In genomic region chr1:211613108-211613947, GRCh38 we compare ENCODE assay signal across 8 cellular contexts. TPM values are rescaled to one million over a fixed set of nuclear protein-coding genes. Genes with fewer than 3 reads are reported as not detected.
DNase-seq lines count a peak whose midpoint lies in the region; ATAC-seq, FAIRE-seq and TF ChIP-seq lines count a peak whose summit lies in the region.

No MANE protein-coding gene starts in this region.

- POLR2A ChIA-PET in activated CD4-positive, alpha-beta memory T cell treated with anti-CD3 and anti-CD28 coated beads for 36 hours (lab: Charles Lee) = no interaction called here

- peak; percentile 84 for DNase-seq in ELR (ENCODE audit: low read depth)
- DNase-seq in RCC 7860 (ENCODE audit: low spot score) = peak; percentile 84
- peak; percentile 16 for DNase-seq in esophagus squamous epithelium (lab: John Stamatoyannopoulos, UW)
- DNase-seq in non-pigmented ciliary epithelial cell (ENCODE audit: low read depth) = peak; percentile 57
- DNase-seq in activated CD4-positive, alpha-beta memory T cell treated with anti-CD3 and anti-CD28 coated beads for 36 hours = no peak
- DNase-seq in stimulated activated CD4-positive, alpha-beta T cell treated with anti-CD3 and anti-CD28 coated beads, Interleukin-4, amount 100 ng/mL, for 4 hours = no peak
- no peak for DNase-seq in retina

- no peak overlapping the region for H3K4me3 Mint-ChIP-seq in activated CD4-positive, alpha-beta memory T cell treated with anti-CD3 and anti-CD28 coated beads for 36 hours

- H3K36me3 Mint-ChIP-seq in activated CD4-positive, alpha-beta memory T cell treated with anti-CD3 and anti-CD28 coated beads for 36 hours = no peaks in the 10 kb centered on the region

- peaks cover 15 to 54% (median 21%) of the 10 kb centered on the region in 3 donors for H3K4me1 ChIP-seq in esophagus squamous epithelium

- no peak for TF ChIP-seq POLR2A in esophagus squamous epithelium (IDR thresholded peaks at IDR 0.05)

- TF ChIP-seq CTCF in esophagus squamous epithelium (IDR thresholded peaks at IDR 0.05) = no peak

- ATAC-seq in HG02588 (IDR thresholded peaks at IDR 0.05; ENCODE audit: unreplicated experiment) = no peak

- peak; percentile 77 for FAIRE-seq in RCC 7860 (lab: Jason Lieb, UNC)

- no peaks in the 10 kb centered on the region for H3K27me3 Mint-ChIP-seq in activated CD4-positive, alpha-beta memory T cell treated with anti-CD3 and anti-CD28 coated beads for 36 hours

- H3K9me3 ChIP-seq in esophagus squamous epithelium = no peaks in the 10 kb centered on the region

- H3K4me3 ChIP-seq in esophagus squamous epithelium = no peak overlapping the region

- 26 to 42% methylated on average over 5 to 6 of the region's 8 CpGs for WGBS in esophagus squamous epithelium, 2 donors

- H3K27ac ChIP-seq in esophagus squamous epithelium = peak overlapping the region; percentile 30 to 81 (median 64)

- CTCF ChIA-PET in activated CD4-positive, alpha-beta memory T cell treated with anti-CD3 and anti-CD28 coated beads for 36 hours (lab: Charles Lee) = no interaction called here

- no peaks in the 10 kb centered on the region for H3K4me1 Mint-ChIP-seq in activated CD4-positive, alpha-beta memory T cell treated with anti-CD3 and anti-CD28 coated beads for 36 hours (ENCODE audit: low read depth)

- no peak overlapping the region for H3K27ac Mint-ChIP-seq in activated CD4-positive, alpha-beta memory T cell treated with anti-CD3 and anti-CD28 coated beads for 36 hours

- intact Hi-C loops in esophagus squamous epithelium (cut with DNase I) = no loop called here
- intact Hi-C loops in activated CD4-positive, alpha-beta memory T cell treated with anti-CD3 and anti-CD28 coated beads for 36 hours (cut with micrococcal nuclease) = no loop called here

- H3K36me3 ChIP-seq in esophagus squamous epithelium = no peaks in the 10 kb centered on the region

- no peaks in the 10 kb centered on the region for H3K9me3 Mint-ChIP-seq in activated CD4-positive, alpha-beta memory T cell treated with anti-CD3 and anti-CD28 coated beads for 36 hours

- H3K27me3 ChIP-seq in esophagus squamous epithelium = no peaks in the 10 kb centered on the region

RNA-seq across cellular contexts. Expression of gene SLC30A1, which starts 34.4 kb away (rescaled TPM):
- total RNA-seq in esophagus squamous epithelium = 10 to 100 TPM in 2 of 4 donors, 1 to 10 TPM in 2; 8.3 to 12.4 (median 10.3) TPM
- total RNA-seq in activated CD4-positive, alpha-beta memory T cell treated with anti-CD3 and anti-CD28 coated beads for 36 hours = 1 to 10 TPM; 3.5 to 3.9 TPM

Comparison
In these comparisons a context has a peak if more than half of its experiments do, and no peak if none do; other contexts are left out.
1. DNase-seq: peak in ELR (single experiment), RCC 7860 (single experiment), esophagus squamous epithelium (single experiment) and non-pigmented ciliary epithelial cell (single experiment); none in activated CD4-positive, alpha-beta memory T cell treated with anti-CD3 and anti-CD28 coated beads for 36 hours (single experiment), stimulated activated CD4-positive, alpha-beta T cell treated with anti-CD3 and anti-CD28 coated beads, Interleukin-4, amount 100 ng/mL, for 4 hours (0 of 2) and retina (single experiment).